9 cellular contexts compared by ENCODE assay signal in genomic region chr7:85184599-85185354, GRCh38. TPM values are rescaled to one million over a fixed set of nuclear protein-coding genes. Genes with fewer than 3 reads are reported as not detected.
A peak's percentile ranks its signal among the peaks of the same experiment; 100 is the strongest.
DNase-seq lines count a peak whose midpoint lies in the region; ATAC-seq and TF ChIP-seq lines count a peak whose summit lies in the region.
"Had no signal": no experiment of that assay in that cellular context is flagged by ENCODE, and none has a peak within 500 bp of the region (broad histone marks: within the 10 kb centered on the region; RNA-seq: fewer than 3 reads in every experiment).

No MANE protein-coding gene starts in this region.

- ATAC-seq in right cardiac atrium (peak in 1 of 2 donors; percentile 30), GM19397 (IDR thresholded peaks at IDR 0.05; ENCODE audit: unreplicated experiment) (no peak), HG03196 (IDR thresholded peaks at IDR 0.05; ENCODE audit: unreplicated experiment) (no peak)

- intact Hi-C loops in right cardiac atrium (cut with DNase I) = loop anchor here in 2 of 4 donors (10.0 kb wide), 1 partner anchor 140 kb away; no protein-coding TSS in a partner anchor

- H3K4me3 ChIP-seq in right cardiac atrium (ENCODE audit: low read length) = peak overlapping the region; percentile 52
- H3K4me3 ChIP-seq in retinal pigment epithelial cell (ENCODE audit: low read length) = peak overlapping the region; percentile 85

- H3K27me3 ChIP-seq in right cardiac atrium (ENCODE audit: control insufficient read depth, insufficient read depth) = no peaks in the 10 kb centered on the region

- 27% methylated on average over 18 of the region's 18 CpGs for whole genome bisulfite sequencing in right cardiac atrium

- no peaks in the 10 kb centered on the region for H3K4me1 ChIP-seq in right cardiac atrium (ENCODE audit: control insufficient read depth, insufficient read depth, low read length)

- H3K9me3 ChIP-seq in right cardiac atrium (ENCODE audit: control insufficient read depth, low read length) = no peaks in the 10 kb centered on the region

- peak; percentile 66 for DNase-seq in ELR (ENCODE audit: low read depth)
- peak; percentile 17 for DNase-seq in UCSD-AML1 (lab: John Stamatoyannopoulos, UW; ENCODE audit: unreplicated experiment)
- DNase-seq in right cardiac atrium = peak; percentile 35 to 72 (median 48)
- peak; percentile 17 for DNase-seq in retinal pigment epithelial cell (ENCODE audit: low read depth)
- DNase-seq in RWPE1 (ENCODE audit: low spot score) = no peak
- no peak for DNase-seq in GM19238 (ENCODE audit: insufficient read length, low spot score)
- DNase-seq: Karpas-422 had no signal

- CTCF ChIA-PET in RWPE1 (lab: Yijun Ruan, JAX) = interaction anchor here (0.6 to 0.7 kb wide), 4 partner anchors 23 to 571 kb away, joined by 3 to 7 read pairs (median 3); no protein-coding TSS in a partner anchor

- POLR2A ChIA-PET in RWPE1 (lab: Yijun Ruan, JAX; ENCODE audit: low non-redundant PET) = no interaction called here

- TF ChIP-seq CTCF in retinal pigment epithelial cell (conservative IDR thresholded peaks at IDR 0.05; ENCODE audit: low read depth, low read length) (no peak), RWPE1 (conservative IDR thresholded peaks at IDR 0.05; ENCODE audit: low read depth) (no peak)

- H3K27ac ChIP-seq in right cardiac atrium (ENCODE audit: low read length) = no peak overlapping the region
- no peak overlapping the region for H3K27ac ChIP-seq in RWPE1

RNA-seq across cellular contexts. Expression of gene SEMA3D, which starts 2.1 kb away (rescaled TPM):
- 1 to 10 TPM; 1.3 to 3.1 (median 2.2) TPM for total RNA-seq in right cardiac atrium
- polyA plus RNA-seq in right cardiac atrium = 0.54 TPM

Comparison
In these comparisons a context has a peak if more than half of its experiments do, and no peak if none do; other contexts are left out.
1. DNase-seq: peak in ELR (single experiment), UCSD-AML1 (single experiment), right cardiac atrium (3 of 3) and retinal pigment epithelial cell (single experiment); none in RWPE1 (single experiment) and GM19238 (single experiment).